ENCODE assay signal across 1 cellular context in the genomic region with DNA sequence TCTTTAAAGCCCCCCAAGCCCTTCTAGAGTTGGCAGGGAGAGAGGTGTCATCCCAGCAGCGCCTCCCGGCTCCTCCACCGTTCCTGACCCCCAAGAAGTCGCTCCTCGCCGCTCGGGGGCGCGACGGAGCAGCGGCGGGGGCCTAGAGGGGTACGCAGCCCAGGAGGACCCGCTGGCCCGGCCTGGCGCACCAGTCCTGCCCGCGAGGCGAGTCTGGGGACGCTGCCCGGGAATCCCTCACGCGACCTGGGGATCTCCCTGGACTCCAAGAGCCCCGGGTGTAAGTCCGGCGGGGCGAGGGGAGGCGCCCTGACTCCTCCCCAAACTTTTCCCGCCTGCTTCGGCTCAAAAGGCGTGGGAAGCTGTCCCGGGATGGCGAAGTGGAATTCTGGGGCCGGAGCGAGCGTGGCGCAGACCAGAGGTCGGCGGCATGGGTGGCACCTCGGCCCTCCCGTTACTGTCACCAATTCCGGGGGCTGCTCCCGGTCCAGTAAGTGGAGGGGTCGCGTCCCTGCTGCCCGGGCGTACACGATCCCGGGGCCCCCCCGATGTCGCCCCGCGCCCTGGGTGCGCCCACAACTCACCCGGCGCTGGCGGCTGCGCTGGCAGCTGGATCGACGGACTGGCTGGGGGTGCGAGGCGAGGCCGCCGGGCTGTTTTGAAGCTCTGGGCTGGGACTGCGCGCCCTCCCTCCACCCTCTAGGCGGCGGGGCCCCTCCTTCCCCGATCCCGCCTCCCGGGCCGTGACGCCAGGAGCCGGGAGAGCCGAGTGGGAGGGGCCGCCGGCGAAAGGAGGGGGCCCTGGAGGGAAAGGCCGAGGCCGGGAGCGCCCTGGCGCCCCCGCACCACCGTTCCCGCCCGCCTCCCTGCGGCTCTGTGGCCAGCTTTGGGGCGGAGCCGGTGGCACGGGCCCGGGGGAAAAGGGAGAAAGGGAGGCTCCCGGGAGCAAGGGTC.
TF ChIP-seq lines count a peak whose summit lies in the region.

Gene EMP2, minus strand, starts transcription at position 634 of the 954 bp plus-strand sequence. CDS start 32,981 bp downstream, outside the sequence.

TF ChIP-seq in HCT116, 20 proteins besides CTCF, POLR2A, EP300 and RAD21 (continued from another document):
- TF ChIP-seq SIN3A (IDR thresholded peaks at IDR 0.05; ENCODE audit: low read depth) = peak; percentile 69; the same call in 1 of the 2 replicates
- no peak for TF ChIP-seq EZH2 (IDR thresholded peaks at IDR 0.05)
- TF ChIP-seq EZH2phosphoT487 (IDR thresholded peaks at IDR 0.05; ENCODE audit: borderline replicate concordance) = no peak
- TF ChIP-seq CBX3 (IDR thresholded peaks at IDR 0.05; ENCODE audit: low read depth) = peak; percentile 60; the same call in 1 of the 2 replicates
TF ChIP-seq in HCT116: peak in this region for 8.
